In genomic region chr11:82832983-82833382, GRCh38 we compare ENCODE assay signal across 19 cellular contexts.
"Had no signal": no experiment of that assay in that cellular context is flagged by ENCODE, and none has a peak within 500 bp of the region (broad histone marks: within the 10 kb centered on the region; RNA-seq: fewer than 3 reads in every experiment).

No MANE protein-coding gene starts in this region.

- DNase-seq: colonic mucosa; cortex of kidney; effector CD8-positive, alpha-beta T cell; effector memory CD8-positive, alpha-beta T cell; endodermal cell; heart left ventricle; hypothalamus; immature natural killer cell; islet precursor cell; kidney; kidney glomerular epithelial cell; left cardiac atrium; left lung; left ventricle myocardium superior; lower lobe of right lung; mesenchymal stem cell; mucosa of descending colon; naive B cell; naive thymus-derived CD8-positive, alpha-beta T cell had no signal
